29 cellular contexts compared by ENCODE assay signal in the genomic region with DNA sequence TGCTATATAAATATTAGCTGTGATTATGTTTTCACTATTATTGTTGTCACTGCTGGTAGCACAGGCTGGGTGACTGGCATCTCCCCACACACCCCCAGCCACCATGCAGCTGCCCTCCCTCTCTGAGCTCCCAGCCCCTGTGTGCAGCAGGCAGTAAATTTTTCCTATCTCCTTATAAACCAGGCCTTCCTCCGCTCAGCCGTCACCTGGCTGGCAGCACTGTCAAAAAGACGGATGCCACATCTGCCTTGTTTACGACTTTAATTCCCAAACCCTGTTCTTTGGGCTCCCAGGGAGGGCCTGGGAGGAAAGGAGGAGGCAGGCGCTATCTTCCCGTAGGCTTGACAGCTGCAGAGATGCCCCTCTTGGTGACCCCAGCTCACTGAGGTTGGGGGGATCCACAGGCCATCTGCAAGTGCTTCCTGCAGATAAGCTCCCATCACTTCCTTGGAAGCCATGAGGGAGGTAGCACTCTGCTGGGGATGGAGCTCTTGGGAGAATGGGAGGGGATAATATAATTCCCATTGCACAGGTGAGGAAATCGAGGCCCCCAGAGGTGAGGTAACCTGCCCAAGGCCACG.
"Had no signal": no experiment of that assay in that cellular context is flagged by ENCODE, and none has a peak within 500 bp of the region (broad histone marks: within the 10 kb centered on the region; RNA-seq: fewer than 3 reads in every experiment).

No MANE protein-coding gene starts in this region.

- H3K27me3 ChIP-seq: ascending aorta, cardiac muscle cell, right atrium auricular region, thyroid gland, upper lobe of left lung had no signal

- FAIRE-seq: keratinocyte had no signal

- H3K4me3 ChIP-seq: ascending aorta, cardiac muscle cell, coronary artery, dorsolateral prefrontal cortex, gastroesophageal sphincter, psoas muscle, right atrium auricular region, smooth muscle cell, stomach, thyroid gland, upper lobe of left lung had no signal

- H3K27ac Mint-ChIP-seq: activated naive CD8-positive, alpha-beta T cell; nephron; stimulated activated naive B cell treated with anti-CD40 and anti-IgM and Interleukin-4, amounts not matched to agents 10 μg/mL and 1 μg/mL and 100 μg/mL, for 72 hours; T-helper 2 cell treated with Interferon-gamma antibody and Interleukin-4, amounts not matched to agents 5 μg/mL and 100 μg/mL, for 36 hours had no signal

- DNase-seq: activated CD4-positive, alpha-beta T cell treated with anti-CD3 and anti-CD28 coated beads for 48 hours; activated CD4-positive, alpha-beta T cell treated with anti-CD3 and anti-CD28 coated beads, Interleukin-2, amount 50 U/mL, for 48 hours; activated CD4-positive, CD25-positive, alpha-beta regulatory T cell; activated CD8-positive, alpha-beta memory T cell treated with anti-CD3 and anti-CD28 coated beads for 24 hours; activated effector memory CD4-positive, alpha-beta T cell treated with Interleukin-2 at 50 U/mL for 16 hours; activated naive CD4-positive, alpha-beta T cell treated with Interleukin-2 at 50 U/mL for 16 hours; dorsolateral prefrontal cortex; effector memory CD4-positive, alpha-beta T cell; hippocampal formation; left cardiac atrium; mammary epithelial cell; psoas muscle; stimulated activated CD4-positive, alpha-beta T cell treated with anti-CD3 and anti-CD28 coated beads, Interleukin-1b, Interleukin-23, amount 100 ng/mL, for 48 hours; stimulated activated naive B cell treated with anti-CD40 and anti-IgM and Interleukin-4, amounts not matched to agents 10 μg/mL and 1 μg/mL and 100 μg/mL, for 72 hours; stomach; thyroid gland; upper lobe of left lung had no signal

- H3K9me3 ChIP-seq: ascending aorta, gastroesophageal sphincter, psoas muscle, right atrium auricular region, stomach, thyroid gland, upper lobe of left lung had no signal

- ATAC-seq: gastroesophageal sphincter; left cardiac atrium; psoas muscle; stimulated activated naive B cell treated with anti-CD40 and anti-IgM and Interleukin-4, amounts not matched to agents 10 μg/mL and 1 μg/mL and 100 μg/mL, for 72 hours had no signal

- H3K4me3 Mint-ChIP-seq: activated naive CD8-positive, alpha-beta T cell; nephron; stimulated activated naive B cell treated with anti-CD40 and anti-IgM and Interleukin-4, amounts not matched to agents 10 μg/mL and 1 μg/mL and 100 μg/mL, for 72 hours; T-helper 2 cell treated with Interferon-gamma antibody and Interleukin-4, amounts not matched to agents 5 μg/mL and 100 μg/mL, for 36 hours had no signal

- H3K9me3 Mint-ChIP-seq: nephron; T-helper 2 cell treated with Interferon-gamma antibody and Interleukin-4, amounts not matched to agents 5 μg/mL and 100 μg/mL, for 36 hours had no signal

- H3K4me2 ChIP-seq: smooth muscle cell had no signal

- H3K36me3 ChIP-seq: ascending aorta, cardiac muscle cell, gastroesophageal sphincter, right atrium auricular region, stomach, thyroid gland, upper lobe of left lung had no signal

- H3K9ac ChIP-seq: parathyroid adenoma had no signal

- H3K79me2 ChIP-seq: parathyroid adenoma had no signal

- H2AFZ ChIP-seq: parathyroid adenoma had no signal

- H3K36me3 Mint-ChIP-seq: activated naive CD8-positive, alpha-beta T cell; brain had no signal

- H3K27ac ChIP-seq: ascending aorta, cardiac muscle cell, coronary artery, gastroesophageal sphincter, parathyroid adenoma, psoas muscle, right atrium auricular region, stomach, thyroid gland, upper lobe of left lung had no signal

- H3K4me1 ChIP-seq: ascending aorta, parathyroid adenoma, psoas muscle had no signal
